ENCODE assay signal across 8 cellular contexts in the genomic region with DNA sequence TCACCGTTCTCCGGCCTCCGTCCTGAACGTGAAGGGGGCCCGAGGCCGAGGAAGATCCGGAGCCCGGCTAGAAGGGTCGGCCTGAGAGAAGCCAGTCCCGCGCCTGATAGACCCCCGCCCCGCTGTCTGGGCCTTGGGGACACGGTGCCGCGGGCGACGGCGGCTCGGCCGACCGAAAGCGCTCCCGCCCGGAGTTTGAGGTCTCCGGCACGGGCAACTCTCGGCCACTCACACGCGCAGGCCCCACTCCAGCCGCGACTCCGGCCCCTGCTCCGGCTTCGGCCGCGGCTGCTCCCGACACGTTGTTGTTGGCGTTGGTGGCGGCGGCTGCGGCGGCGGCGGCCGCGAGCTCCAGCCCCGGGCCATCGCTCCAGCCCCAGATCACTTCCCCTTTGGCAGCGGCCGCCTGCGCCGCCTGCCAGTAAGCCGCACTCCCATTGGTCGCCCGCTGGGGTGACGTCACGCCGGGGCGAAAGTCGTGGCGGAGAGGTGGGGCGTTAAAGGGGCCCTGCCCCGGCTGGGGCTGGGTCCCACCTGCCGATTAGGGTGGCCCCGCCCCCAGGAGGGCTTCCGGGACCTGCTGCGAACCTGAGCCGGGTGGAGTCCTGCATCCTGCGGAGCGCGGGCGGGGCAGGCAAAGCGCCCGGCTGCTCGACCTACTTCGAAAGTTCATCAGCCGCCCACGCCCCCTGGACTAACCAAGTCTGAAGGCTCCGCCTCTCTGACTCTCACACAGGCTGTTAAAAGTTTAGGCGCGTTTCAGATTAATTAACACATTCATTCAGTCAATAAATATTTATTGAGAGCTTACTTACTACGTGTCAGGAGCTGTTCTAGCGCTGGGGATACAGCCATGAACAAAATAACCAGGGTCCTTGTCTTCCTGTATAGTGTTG. TPM values are rescaled to one million over a fixed set of nuclear protein-coding genes. Genes with fewer than 3 reads are reported as not detected.
A peak's percentile ranks its signal among the peaks of the same experiment; 100 is the strongest.
DNase-seq lines count a peak whose midpoint lies in the region; ATAC-seq and TF ChIP-seq lines count a peak whose summit lies in the region.

A gene with protein sequence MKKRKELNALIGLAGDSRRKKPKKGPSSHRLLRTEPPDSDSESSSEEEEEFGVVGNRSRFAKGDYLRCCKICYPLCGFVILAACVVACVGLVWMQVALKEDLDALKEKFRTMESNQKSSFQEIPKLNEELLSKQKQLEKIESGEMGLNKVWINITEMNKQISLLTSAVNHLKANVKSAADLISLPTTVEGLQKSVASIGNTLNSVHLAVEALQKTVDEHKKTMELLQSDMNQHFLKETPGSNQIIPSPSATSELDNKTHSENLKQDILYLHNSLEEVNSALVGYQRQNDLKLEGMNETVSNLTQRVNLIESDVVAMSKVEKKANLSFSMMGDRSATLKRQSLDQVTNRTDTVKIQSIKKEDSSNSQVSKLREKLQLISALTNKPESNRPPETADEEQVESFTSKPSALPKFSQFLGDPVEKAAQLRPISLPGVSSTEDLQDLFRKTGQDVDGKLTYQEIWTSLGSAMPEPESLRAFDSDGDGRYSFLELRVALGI (minus strand): TSS at position 388 of the 896 bp plus-strand sequence. CDS start 1,027 bp downstream, outside the sequence.

- H3K4me3 ChIP-seq in LNCaP clone FGC (ENCODE audit: low read depth, low read length) (peak within 1 kb of the TSS; percentile 95), fibroblast of lung (replicated peaks in 1 of 4; ENCODE audit: control extremely low read depth in 1 of 4, insufficient read depth in 1 of 4, low read depth in 3 of 4, low read length in 4 of 4) (peak within 1 kb of the TSS; percentile 88 to 97 (median 92))

- H3K4me1 ChIP-seq in fibroblast of lung (ENCODE audit: control insufficient read depth, extremely low read depth, insufficient read depth, low read length): peaks cover 3% of the 10 kb centered on the region

- peak within 1 kb of the TSS; percentile 95 for H3K4me3 Mint-ChIP-seq in activated T-helper 2 cell treated with anti-CD3 and anti-CD28 coated beads, Interferon-gamma antibody, Interleukin-2, Interleukin-4, amounts not matched to agents 10 μg/mL and 5 μg/mL and 100 μg/mL, durations not matched to agents 14 hours and 24 hours and 36 hours (ENCODE audit: low read depth)
- H3K4me3 Mint-ChIP-seq in naive thymus-derived CD8-positive, alpha-beta T cell: peak within 1 kb of the TSS; percentile 81 to 94 (median 90)

- peak within 1 kb of the TSS; percentile 89 for H3K9ac ChIP-seq in fibroblast of lung (ENCODE audit: insufficient read depth, low read length)

- H3K4me2 ChIP-seq in fibroblast of lung (ENCODE audit: extremely low read depth, insufficient read depth, low read length): peak within 1 kb of the TSS; percentile 92

- H3K27me3 ChIP-seq in fibroblast of lung (ENCODE audit: control insufficient read depth, insufficient read depth, low read length): peaks cover 7% of the 10 kb centered on the region

- H3K36me3 ChIP-seq in fibroblast of lung (ENCODE audit: control insufficient read depth, insufficient read depth, low read length): no peaks in the 10 kb centered on the region

- peak within 1 kb of the TSS; percentile 92 for H3K27ac Mint-ChIP-seq in activated T-helper 2 cell treated with anti-CD3 and anti-CD28 coated beads, Interferon-gamma antibody, Interleukin-2, Interleukin-4, amounts not matched to agents 10 μg/mL and 5 μg/mL and 100 μg/mL, durations not matched to agents 14 hours and 24 hours and 36 hours
- peak within 1 kb of the TSS; percentile 78 to 95 (median 90) for H3K27ac Mint-ChIP-seq in naive thymus-derived CD8-positive, alpha-beta T cell

- H4K20me1 ChIP-seq in fibroblast of lung (ENCODE audit: control insufficient read depth, extremely low read depth, insufficient read depth, low read length): no peaks in the 10 kb centered on the region

- peak; percentile 99 for ATAC-seq in naive thymus-derived CD8-positive, alpha-beta T cell

- intact Hi-C loops in activated T-helper 2 cell treated with anti-CD3 and anti-CD28 coated beads, Interferon-gamma antibody, Interleukin-2, Interleukin-4, amounts not matched to agents 10 μg/mL and 5 μg/mL and 100 μg/mL, durations not matched to agents 14 hours and 24 hours and 36 hours (cut with micrococcal nuclease): loop anchor here (1.0 to 5.0 kb wide), 3 partner anchors 52 to 115 kb away; a partner anchor contains a TSS

- POLR2A ChIA-PET in RWPE1 (lab: Yijun Ruan, JAX; ENCODE audit: low non-redundant PET): no interaction called here
- POLR2A ChIA-PET in naive thymus-derived CD8-positive, alpha-beta T cell (lab: Charles Lee): interaction anchor here (1.4 to 1.9 kb wide), 3 partner anchors 51 to 115 kb away, joined by 4 to 7 read pairs (median 5); a partner anchor contains a TSS

- H3K79me2 ChIP-seq in fibroblast of lung (ENCODE audit: control insufficient read depth, insufficient read depth, low read length): peaks cover 22% of the 10 kb centered on the region

- peak within 1 kb of the TSS; percentile 82 for H2AFZ ChIP-seq in fibroblast of lung (ENCODE audit: low read length)

- H3K9me3 Mint-ChIP-seq in activated T-helper 2 cell treated with anti-CD3 and anti-CD28 coated beads, Interferon-gamma antibody, Interleukin-2, Interleukin-4, amounts not matched to agents 10 μg/mL and 5 μg/mL and 100 μg/mL, durations not matched to agents 14 hours and 24 hours and 36 hours: no peaks in the 10 kb centered on the region
- no peaks in the 10 kb centered on the region for H3K9me3 Mint-ChIP-seq in naive thymus-derived CD8-positive, alpha-beta T cell

- TF ChIP-seq CTCF in LNCaP clone FGC (IDR thresholded peaks at IDR 0.05; ENCODE audit: control insufficient read depth, extremely low read depth, insufficient read depth): no peak
- TF ChIP-seq CTCF in RWPE1 (conservative IDR thresholded peaks at IDR 0.05; ENCODE audit: low read depth): no peak
- no peak for TF ChIP-seq CTCF in fibroblast of lung (conservative IDR thresholded peaks at IDR 0.05 in 1 of 2, IDR thresholded peaks at IDR 0.05 in 1 of 2; ENCODE audit: low read depth in 1 of 2, low read length in 2 of 2)

- peak; percentile 98 for DNase-seq in Daoy (ENCODE audit: low read depth)
- peak; percentile 84 for DNase-seq in GOT3 (lab: John Stamatoyannopoulos, UW)
- DNase-seq in LNCaP clone FGC (ENCODE audit: low read depth): peak; percentile 92
- peak; percentile 99 for DNase-seq in RWPE1 (ENCODE audit: low spot score)
- DNase-seq in activated T-helper 2 cell treated with anti-CD3 and anti-CD28 coated beads, Interferon-gamma antibody, Interleukin-2, Interleukin-4, amounts not matched to agents 10 μg/mL and 5 μg/mL and 100 μg/mL, durations not matched to agents 14 hours and 24 hours and 36 hours (ENCODE audit: low spot score): peak; percentile 98
- DNase-seq in fibroblast of lung (ENCODE audit: low read depth in 2 of 2): peak; percentile 88 to 90
- DNase-seq in naive thymus-derived CD8-positive, alpha-beta T cell: peak; percentile 98 to 100 (median 99)
- peak; percentile 98 to 99 (median 98) for DNase-seq in stimulated activated naive CD4-positive, alpha-beta T cell (lab: John Stamatoyannopoulos, UW)

- H3K4me1 Mint-ChIP-seq in activated T-helper 2 cell treated with anti-CD3 and anti-CD28 coated beads, Interferon-gamma antibody, Interleukin-2, Interleukin-4, amounts not matched to agents 10 μg/mL and 5 μg/mL and 100 μg/mL, durations not matched to agents 14 hours and 24 hours and 36 hours (ENCODE audit: low read depth): peaks cover 36% of the 10 kb centered on the region
- H3K4me1 Mint-ChIP-seq in naive thymus-derived CD8-positive, alpha-beta T cell: peaks cover 29 to 45% (median 44%) of the 10 kb centered on the region in 4 donors

- CTCF ChIA-PET in RWPE1 (lab: Yijun Ruan, JAX): interaction anchor here (0.5 kb wide), 1 partner anchor 97 kb away, joined by 4 read pairs; no protein-coding TSS in a partner anchor

- H3K27ac ChIP-seq in RWPE1 (peak within 1 kb of the TSS; percentile 68), fibroblast of lung (ENCODE audit: insufficient read depth, low read length) (peak within 1 kb of the TSS; percentile 88)

- no peaks in the 10 kb centered on the region for H3K9me3 ChIP-seq in fibroblast of lung (ENCODE audit: control insufficient read depth, insufficient read depth, low read depth, low read length)

- no peaks in the 10 kb centered on the region for H3K27me3 Mint-ChIP-seq in activated T-helper 2 cell treated with anti-CD3 and anti-CD28 coated beads, Interferon-gamma antibody, Interleukin-2, Interleukin-4, amounts not matched to agents 10 μg/mL and 5 μg/mL and 100 μg/mL, durations not matched to agents 14 hours and 24 hours and 36 hours (ENCODE audit: low read depth)
- no peaks in the 10 kb centered on the region for H3K27me3 Mint-ChIP-seq in naive thymus-derived CD8-positive, alpha-beta T cell

- peaks cover 38% of the 10 kb centered on the region for H3K36me3 Mint-ChIP-seq in activated T-helper 2 cell treated with anti-CD3 and anti-CD28 coated beads, Interferon-gamma antibody, Interleukin-2, Interleukin-4, amounts not matched to agents 10 μg/mL and 5 μg/mL and 100 μg/mL, durations not matched to agents 14 hours and 24 hours and 36 hours (ENCODE audit: low read depth)
- peaks cover 0 to 34% (median 0%) of the 10 kb centered on the region in 3 donors for H3K36me3 Mint-ChIP-seq in naive thymus-derived CD8-positive, alpha-beta T cell

RNA-seq across cellular contexts. Expression of the gene that starts here (rescaled TPM):
- 34.3 and 45.9 TPM in 2 replicates for total RNA-seq in Daoy (2014; rRNA removed; shearing (Covaris generic))
- 69.1 and 71.3 TPM in 2 replicates for total RNA-seq in activated T-helper 2 cell treated with anti-CD3 and anti-CD28 coated beads, Interferon-gamma antibody, Interleukin-2, Interleukin-4, amounts not matched to agents 10 μg/mL and 5 μg/mL and 100 μg/mL, durations not matched to agents 14 hours and 24 hours and 36 hours
- total RNA-seq in fibroblast of lung: 35.3 and 35.7 TPM in 2 replicates
- polyA plus RNA-seq in fibroblast of lung: 54.3 and 65.0 TPM in 2 replicates
- polyA plus RNA-seq in fibroblast of lung (2012): 27.7 and 36.8 TPM in 2 replicates
- polyA minus RNA-seq in fibroblast of lung (ENCODE audit: low replicate concordance): 18.1 and 23.0 TPM in 2 replicates
- total RNA-seq in naive thymus-derived CD8-positive, alpha-beta T cell: 10 to 100 TPM; 75.9 to 81.2 TPM
- polyA plus RNA-seq in naive thymus-derived CD8-positive, alpha-beta T cell: 10 to 100 TPM; 88.7 to 99.5 (median 94.6) TPM

Comparison
In these comparisons a context has a peak if more than half of its experiments do, and no peak if none do; other contexts are left out.
1. Peak in every context shown above with its lines: DNase-seq, ATAC-seq, H3K4me3 ChIP-seq and H3K27ac ChIP-seq.